Comparison of ENCODE assay signal across 15 cellular contexts in genomic region chr7:87287738-87288341, GRCh38.
DNase-seq lines count a peak whose midpoint lies in the region; ATAC-seq and TF ChIP-seq lines count a peak whose summit lies in the region.
"Had no signal": no experiment of that assay in that cellular context is flagged by ENCODE, and none has a peak within 500 bp of the region (broad histone marks: within the 10 kb centered on the region; RNA-seq: fewer than 3 reads in every experiment).

No MANE protein-coding gene starts in this region.

- no peaks in the 10 kb centered on the region for H3K4me1 ChIP-seq in tibial artery
- H3K4me1 ChIP-seq: HAP-1 had no signal

- no peaks in the 10 kb centered on the region for H3K9me3 ChIP-seq in tibial artery
- H3K9me3 ChIP-seq: HAP-1 had no signal

- DNase-seq in NCI-H2171 treated with DMSO at 0.1 percent for 48 hours (lab: John Stamatoyannopoulos, UW) (peak; percentile 2), NCI-H2171 (lab: John Stamatoyannopoulos, UW) (no peak), NCI-H524 (lab: John Stamatoyannopoulos, UW) (peak; percentile 49 to 72), NCI-H69 (lab: John Stamatoyannopoulos, UW) (peak; percentile 59), erythroblast (lab: John Stamatoyannopoulos, UW) (peak; percentile 20 to 75), tibial artery (no peak)
- DNase-seq: C1 segment of cervical spinal cord; CD4-positive, CD25-positive, alpha-beta regulatory T cell; CD8-positive, alpha-beta memory T cell; COR-L47; DMS79 treated with DMSO at 0.1 percent for 48 hours; GF-D8; GM23248 had no signal

- H3K4me3 ChIP-seq in tibial artery = no peak overlapping the region
- H3K4me3 ChIP-seq: GM23248, HAP-1 had no signal

- TF ChIP-seq CTCF in tibial artery (IDR thresholded peaks at IDR 0.05) = no peak

- H3K36me3 ChIP-seq in tibial artery = no peaks in the 10 kb centered on the region
- H3K36me3 ChIP-seq: HAP-1 had no signal

- H3K27me3 ChIP-seq in tibial artery = peaks cover 0 to 7% of the 10 kb centered on the region in 2 donors

- ATAC-seq in GM18873 (IDR thresholded peaks at IDR 0.05; ENCODE audit: low FRiP score, unreplicated experiment) = no peak

- H3K27ac ChIP-seq in tibial artery = no peak overlapping the region
- H3K27ac ChIP-seq: GM23248 had no signal

- intact Hi-C loops in tibial artery (cut with DNase I; ENCODE audit: low total_unique reads) = no loop called here

- TF ChIP-seq POLR2A in erythroblast (IDR thresholded peaks at IDR 0.05; ENCODE audit: low read length) = no peak

Comparison
In these comparisons a context has a peak if more than half of its experiments do, and no peak if none do; other contexts are left out.
1. DNase-seq: peak in NCI-H2171 treated with DMSO at 0.1 percent for 48 hours (single experiment), NCI-H524 (2 of 2), NCI-H69 (single experiment) and erythroblast (2 of 2); none in NCI-H2171 (single experiment) and tibial artery (0 of 2).